ENCODE assay signal across 8 cellular contexts in the genomic region with DNA sequence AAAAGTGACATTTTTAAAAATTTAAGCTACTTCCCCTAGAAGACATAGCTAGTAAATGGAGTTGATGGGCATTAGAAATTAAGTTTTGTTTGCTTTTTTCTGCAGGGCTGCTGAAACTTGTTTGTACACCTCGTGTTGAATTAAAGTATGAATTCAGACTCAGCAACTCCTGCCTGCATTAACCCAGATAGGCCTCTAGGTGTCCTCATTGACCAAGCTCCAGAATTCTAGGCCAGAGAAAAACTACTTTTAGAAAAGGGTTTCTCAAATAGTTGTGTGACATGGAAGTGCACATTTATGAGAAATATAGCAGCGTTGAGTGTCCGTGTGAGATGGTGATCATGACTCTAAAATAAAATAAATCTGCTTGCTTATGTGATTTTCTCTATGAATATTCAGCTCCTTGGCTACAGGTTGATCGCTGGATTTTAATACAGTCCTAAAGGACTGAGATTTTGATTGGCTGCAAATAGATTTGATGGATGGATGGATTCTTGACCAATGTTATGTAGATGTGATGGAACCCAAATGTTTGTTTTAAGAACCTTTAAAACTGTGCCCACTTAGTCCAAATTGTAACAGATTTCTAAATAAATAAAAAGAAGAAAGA. TPM values are rescaled to one million over a fixed set of nuclear protein-coding genes. Genes with fewer than 3 reads are reported as not detected.
A peak's percentile ranks its signal among the peaks of the same experiment; 100 is the strongest.
DNase-seq lines count a peak whose midpoint lies in the region; ATAC-seq and TF ChIP-seq lines count a peak whose summit lies in the region.

No MANE protein-coding gene starts in this region.

- H3K4me3 ChIP-seq in GM06990 (replicated peaks; ENCODE audit: low read depth, low read length): no peak overlapping the region
- H3K4me3 ChIP-seq in choroid plexus epithelial cell (ENCODE audit: low read depth, low read length): no peak overlapping the region
- no peak overlapping the region for H3K4me3 ChIP-seq in liver (ENCODE audit: low read depth in 1 of 3, low read length in 3 of 3)
- H3K4me3 ChIP-seq in thoracic aorta: no peak overlapping the region

- H3K9me3 ChIP-seq in liver (ENCODE audit: control insufficient read depth in 4 of 4, low read length in 3 of 4): no peaks in the 10 kb centered on the region
- H3K9me3 ChIP-seq in thoracic aorta: no peaks in the 10 kb centered on the region

- peak; percentile 30 for ATAC-seq in thoracic aorta (ENCODE audit: insufficient number of reproducible peaks, low FRiP score, low read depth)
- ATAC-seq in HG02763 (IDR thresholded peaks at IDR 0.05; ENCODE audit: unreplicated experiment): no peak

- peak; percentile 49 for DNase-seq in ACHN
- DNase-seq in GM06990 (ENCODE audit: extremely low read depth, insufficient read length): peak; percentile 13
- peak; percentile 57 for DNase-seq in HT1080 (ENCODE audit: low read depth)
- DNase-seq in SKM-1 (lab: John Stamatoyannopoulos, UW; ENCODE audit: unreplicated experiment): peak; percentile 45
- DNase-seq in choroid plexus epithelial cell (ENCODE audit: low read depth): peak; percentile 76
- no peak for DNase-seq in thoracic aorta (ENCODE audit: low spot score)

- TF ChIP-seq RAD21 in liver (IDR thresholded peaks at IDR 0.05): peak; percentile 100

- H3K36me3 ChIP-seq in GM06990 (ENCODE audit: control insufficient read depth, insufficient read depth, low read length): no peaks in the 10 kb centered on the region
- H3K36me3 ChIP-seq in liver (ENCODE audit: control insufficient read depth in 4 of 4, insufficient read depth in 3 of 4, low read depth in 1 of 4, low read length in 3 of 4): no peaks in the 10 kb centered on the region
- no peaks in the 10 kb centered on the region for H3K36me3 ChIP-seq in thoracic aorta

- H3K4me1 ChIP-seq in liver (ENCODE audit: control insufficient read depth in 4 of 4, insufficient read depth in 4 of 4, low read length in 3 of 4): peaks cover 0 to 5% (median 2%) of the 10 kb centered on the region in 4 donors
- no peaks in the 10 kb centered on the region for H3K4me1 ChIP-seq in thoracic aorta (ENCODE audit: control insufficient read depth in 1 of 2, low read depth in 2 of 2)

- H3K27me3 ChIP-seq in GM06990 (replicated peaks; ENCODE audit: control insufficient read depth, insufficient read depth, low read length): no peaks in the 10 kb centered on the region
- no peaks in the 10 kb centered on the region for H3K27me3 ChIP-seq in liver (ENCODE audit: control insufficient read depth in 4 of 4, insufficient read depth in 4 of 4, low read length in 3 of 4)
- H3K27me3 ChIP-seq in thoracic aorta (replicated peaks; ENCODE audit: insufficient read depth): no peaks in the 10 kb centered on the region

- H3K9ac ChIP-seq in liver (ENCODE audit: low read depth in 1 of 2, low read length in 2 of 2): no peak overlapping the region

- WGBS in liver: 26% methylated on average over 4 of the region's 4 CpGs

- TF ChIP-seq CTCF in GM06990 (IDR thresholded peaks at IDR 0.05; ENCODE audit: insufficient read depth, low read length, poor library complexity, severe bottlenecking) (peak; percentile 83), choroid plexus epithelial cell (conservative IDR thresholded peaks at IDR 0.05; ENCODE audit: low read depth, low read length) (peak; percentile 95), liver (IDR thresholded peaks at IDR 0.05; ENCODE audit: low read depth, low read length, missing input control) (peak; percentile 99), thoracic aorta (IDR thresholded peaks at IDR 0.05) (peak; percentile 91)

- in situ Hi-C loops in ACHN (cut with HindIII; ENCODE audit: low pct_ligation_motif_present, low pct_unique_long_range_greater_than_20kb, low sequenced_read_pairs): no loop called here

- H3K27ac ChIP-seq in liver (ENCODE audit: low read depth in 1 of 2, low read length in 2 of 2): no peak overlapping the region
- H3K27ac ChIP-seq in thoracic aorta: no peak overlapping the region

TF ChIP-seq in liver, 16 proteins besides CTCF, POLR2A, EP300 and RAD21:
- TF ChIP-seq YY1 (IDR thresholded peaks at IDR 0.05): no peak
- TF ChIP-seq, protein P1, sequence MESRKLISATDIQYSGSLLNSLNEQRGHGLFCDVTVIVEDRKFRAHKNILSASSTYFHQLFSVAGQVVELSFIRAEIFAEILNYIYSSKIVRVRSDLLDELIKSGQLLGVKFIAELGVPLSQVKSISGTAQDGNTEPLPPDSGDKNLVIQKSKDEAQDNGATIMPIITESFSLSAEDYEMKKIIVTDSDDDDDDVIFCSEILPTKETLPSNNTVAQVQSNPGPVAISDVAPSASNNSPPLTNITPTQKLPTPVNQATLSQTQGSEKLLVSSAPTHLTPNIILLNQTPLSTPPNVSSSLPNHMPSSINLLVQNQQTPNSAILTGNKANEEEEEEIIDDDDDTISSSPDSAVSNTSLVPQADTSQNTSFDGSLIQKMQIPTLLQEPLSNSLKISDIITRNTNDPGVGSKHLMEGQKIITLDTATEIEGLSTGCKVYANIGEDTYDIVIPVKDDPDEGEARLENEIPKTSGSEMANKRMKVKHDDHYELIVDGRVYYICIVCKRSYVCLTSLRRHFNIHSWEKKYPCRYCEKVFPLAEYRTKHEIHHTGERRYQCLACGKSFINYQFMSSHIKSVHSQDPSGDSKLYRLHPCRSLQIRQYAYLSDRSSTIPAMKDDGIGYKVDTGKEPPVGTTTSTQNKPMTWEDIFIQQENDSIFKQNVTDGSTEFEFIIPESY (IDR thresholded peaks at IDR 0.05): no peak
- TF ChIP-seq HNF4A (conservative IDR thresholded peaks at IDR 0.05): no peak
- TF ChIP-seq FOXA1 (IDR thresholded peaks at IDR 0.05): no peak
- no peak for TF ChIP-seq SP1 (IDR thresholded peaks at IDR 0.05)
- TF ChIP-seq NR2F2 (IDR thresholded peaks at IDR 0.05): no peak
- TF ChIP-seq RXRA (IDR thresholded peaks at IDR 0.05): no peak
- TF ChIP-seq FOXA2 (IDR thresholded peaks at IDR 0.05): no peak
- TF ChIP-seq HNF4G (IDR thresholded peaks at IDR 0.05): no peak

RNA-seq across cellular contexts. Expression of a gene that starts 39.3 kb away (rescaled TPM):
- total RNA-seq in HT1080 (2014; rRNA removed; shearing (Covaris generic)): 0.19 TPM in 1 of 2 replicates, not detected in the other
- polyA plus RNA-seq in HT1080 (2015; cell fraction: cytosol; rRNA removed): 0.01 and 0.07 TPM in 2 replicates
- polyA plus RNA-seq in HT1080 (2015; cell fraction: nucleus; rRNA removed): not detected in 2 replicates
- total RNA-seq in liver: not detected
- polyA plus RNA-seq in liver: under 1 TPM; 0.02 to 0.04 TPM
- total RNA-seq in thoracic aorta: not detected
